8 cellular contexts compared by ENCODE assay signal in the genomic region with DNA sequence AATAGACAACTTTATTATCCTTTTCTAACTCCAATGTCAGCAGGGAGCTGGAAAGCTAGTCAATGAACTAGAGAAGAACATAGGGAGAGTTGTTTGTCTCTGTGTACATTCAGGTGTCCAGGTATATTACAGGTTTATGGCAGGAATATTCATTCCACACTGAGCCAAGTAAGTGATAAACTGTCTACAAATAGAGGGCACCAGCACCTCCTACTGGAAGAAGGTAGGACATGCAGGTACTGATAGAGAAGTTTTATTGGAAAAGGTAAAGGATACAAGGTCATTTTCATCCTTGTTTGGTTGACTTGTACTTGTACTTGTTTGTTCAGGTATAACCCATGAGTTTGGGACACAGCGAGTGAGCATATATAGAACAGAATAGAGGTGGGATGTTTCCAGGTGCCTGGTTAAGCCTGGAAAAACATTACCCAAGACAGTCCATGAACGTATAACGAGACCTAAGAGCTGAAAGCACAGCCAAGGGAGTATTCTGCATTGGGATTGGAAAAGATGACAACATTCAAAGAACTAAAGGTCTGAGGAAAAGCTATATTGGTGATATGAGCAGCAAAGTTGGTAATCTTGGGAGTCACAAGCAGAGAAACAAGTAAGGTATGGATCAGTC.
A peak's percentile ranks its signal among the peaks of the same experiment; 100 is the strongest.
DNase-seq lines count a peak whose midpoint lies in the region; ATAC-seq, FAIRE-seq and TF ChIP-seq lines count a peak whose summit lies in the region.

No MANE protein-coding gene starts in this region.

- RAD21 ChIA-PET in GM12878 (lab: Charles Lee; ENCODE audit: unreplicated experiment): interaction anchor here (0.7 kb wide), 1 partner anchor 201 kb away, joined by 3 read pairs; no protein-coding TSS in a partner anchor

- WGBS in GM12878 (ENCODE audit: insufficient coverage, insufficient replicate concordance, low lambda C conversion rate, missing lambda C conversion rate): 46% methylated on average over 3 of the region's 3 CpGs
- WGBS in mesenchymal stem cell: 76% methylated on average over 3 of the region's 3 CpGs

- no peak overlapping the region for H4K8ac ChIP-seq in mesenchymal stem cell (ENCODE audit: low read length)

- no peaks in the 10 kb centered on the region for H4K20me1 ChIP-seq in GM12878 (ENCODE audit: control insufficient read depth, insufficient read depth)

- no peak for FAIRE-seq in GM12878 (lab: Jason Lieb, UNC)

- H2AFZ ChIP-seq in GM12878 (ENCODE audit: control insufficient read depth, low read depth, low read length) (no peak overlapping the region), mesenchymal stem cell (ENCODE audit: low read depth, low read length) (no peak overlapping the region)

- no peaks in the 10 kb centered on the region for H3K79me2 ChIP-seq in GM12878 (ENCODE audit: control insufficient read depth, insufficient read depth, low read length)

- no peak overlapping the region for H2BK5ac ChIP-seq in mesenchymal stem cell (ENCODE audit: low read depth, low read length, poor library complexity, severe bottlenecking)

- no peak overlapping the region for H3K4ac ChIP-seq in mesenchymal stem cell (ENCODE audit: low read depth in 1 of 2, low read length in 2 of 2)

- H2BK12ac ChIP-seq in mesenchymal stem cell (ENCODE audit: low read length in 2 of 2): no peak overlapping the region

- no peak overlapping the region for H2BK15ac ChIP-seq in mesenchymal stem cell (ENCODE audit: low read depth, poor library complexity, severe bottlenecking)

- in situ Hi-C loops in GM12878 (cut with MboI): no loop called here

- H3K4me1 ChIP-seq in GM12878 (ENCODE audit: control insufficient read depth, insufficient read depth, low read length) (no peaks in the 10 kb centered on the region), mesenchymal stem cell (ENCODE audit: control insufficient read depth, insufficient read depth, low read depth, low read length) (no peaks in the 10 kb centered on the region)

- CTCF ChIA-PET in GM12878 (lab: Yijun Ruan, JAX): interaction anchor here (0.6 to 1.4 kb wide), 9 partner anchors 12 to 396 kb away, joined by 3 to 8 read pairs (median 4); no protein-coding TSS in a partner anchor

- H3K4me2 ChIP-seq in GM12878 (ENCODE audit: control insufficient read depth, insufficient read depth): no peak overlapping the region
- no peak overlapping the region for H3K4me2 ChIP-seq in mesenchymal stem cell (ENCODE audit: low read length, poor library complexity, severe bottlenecking)

- H3K23ac ChIP-seq in mesenchymal stem cell (ENCODE audit: low read length in 2 of 2): no peak overlapping the region

- no peak for TF ChIP-seq POLR2A in GM12878 (IDR thresholded peaks at IDR 0.05; ENCODE audit: low read depth, low read length)

- H3K27ac ChIP-seq in GM12878 (ENCODE audit: control insufficient read depth, insufficient read depth) (no peak overlapping the region), mesenchymal stem cell (ENCODE audit: low read length, poor library complexity, severe bottlenecking) (no peak overlapping the region)

- H3K4me3 ChIP-seq in GM12878: no peak overlapping the region
- no peak overlapping the region for H3K4me3 ChIP-seq in mesenchymal stem cell (ENCODE audit: insufficient read depth in 1 of 2, low read depth in 1 of 2, low read length in 2 of 2)

- no peak for TF ChIP-seq EP300 in GM12878 (IDR thresholded peaks at IDR 0.05; ENCODE audit: borderline replicate concordance in 1 of 2, control insufficient read depth in 1 of 2, low read depth in 2 of 2, low read length in 2 of 2)

- intact Hi-C loops in GM12878 (cut with micrococcal nuclease; ENCODE audit: unreplicated experiment): loop anchor here (5.0 kb wide), 1 partner anchor 302 kb away; no protein-coding TSS in a partner anchor

- DNase-seq in activated CD4-positive, alpha-beta T cell treated with anti-CD3 and anti-CD28 coated beads for 48 hours: peak; percentile 15
- no peak for DNase-seq in activated CD4-positive, alpha-beta T cell treated with anti-CD3 and anti-CD28 coated beads, Interleukin-2, amount 50 U/mL, for 48 hours
- DNase-seq in LoVo (ENCODE audit: low spot score) (peak; percentile 12), GM12878 (ENCODE audit: low read depth, low spot score) (no peak), mesenchymal stem cell (peak; percentile 46), epidermal melanocyte (ENCODE audit: insufficient read length, low spot score) (no peak), cerebellum (ENCODE audit: low spot score) (no peak), pons (ENCODE audit: low spot score) (no peak)

- no peak overlapping the region for H3K14ac ChIP-seq in mesenchymal stem cell (ENCODE audit: low read length in 2 of 2)

- H3K9me3 ChIP-seq in GM12878 (replicated peaks; ENCODE audit: control insufficient read depth, insufficient read depth, low read length): no peaks in the 10 kb centered on the region
- no peaks in the 10 kb centered on the region for H3K9me3 ChIP-seq in mesenchymal stem cell (ENCODE audit: control insufficient read depth, low read length)

- H3K9ac ChIP-seq in GM12878 (ENCODE audit: control insufficient read depth, insufficient read depth, low read length) (no peak overlapping the region), mesenchymal stem cell (ENCODE audit: low read length) (no peak overlapping the region)

- no peak for ATAC-seq in GM12878

- TF ChIP-seq CTCF in GM12878 (IDR thresholded peaks at IDR 0.05 in 2 of 3, conservative IDR thresholded peaks at IDR 0.05 in 1 of 3; ENCODE audit: control insufficient read depth in 2 of 3, extremely low read depth in 1 of 3, insufficient read depth in 1 of 3, low read depth in 3 of 3, low read length in 3 of 3): peak; percentile 52 to 73 (median 57); a peak in 5 of 6 replicates

- no peak overlapping the region for H4K91ac ChIP-seq in mesenchymal stem cell (ENCODE audit: low read length)

- H3K36me3 ChIP-seq in GM12878 (ENCODE audit: control insufficient read depth in 2 of 2, insufficient read depth in 2 of 2, low read length in 1 of 2): no peaks in the 10 kb centered on the region
- H3K36me3 ChIP-seq in mesenchymal stem cell (ENCODE audit: control insufficient read depth in 1 of 2, insufficient read depth in 2 of 2, low read depth in 1 of 2, low read length in 2 of 2): no peaks in the 10 kb centered on the region

- H3K27me3 ChIP-seq in GM12878 (replicated peaks in 1 of 2; ENCODE audit: control insufficient read depth in 2 of 2, insufficient read depth in 2 of 2, low read length in 1 of 2) (no peaks in the 10 kb centered on the region), mesenchymal stem cell (ENCODE audit: control insufficient read depth in 1 of 2, insufficient read depth in 1 of 2, low read length in 2 of 2) (no peaks in the 10 kb centered on the region)

- no peak overlapping the region for H2AK5ac ChIP-seq in mesenchymal stem cell (ENCODE audit: low read length, severe bottlenecking)

- no peak overlapping the region for H3K18ac ChIP-seq in mesenchymal stem cell (ENCODE audit: low read depth in 1 of 2, low read length in 2 of 2)

- no peak overlapping the region for H2BK120ac ChIP-seq in mesenchymal stem cell (ENCODE audit: low read depth, low read length)

- POLR2A ChIA-PET in GM12878 (lab: Charles Lee): no interaction called here

- SMC1A ChIA-PET in GM12878 (lab: Charles Lee; ENCODE audit: uncharacterized antibody, unreplicated experiment): interaction anchor here (1.1 kb wide), 1 partner anchor 396 kb away, joined by 5 read pairs; no protein-coding TSS in a partner anchor

- no TSS peak for BruUV-seq in GM12878 (replicated peaks; lab: Mats Ljungman, UMichigan)

- no peaks in the 10 kb centered on the region for H3K79me1 ChIP-seq in mesenchymal stem cell (replicated peaks; ENCODE audit: low read length, poor library complexity, severe bottlenecking)

- TF ChIP-seq RAD21 in GM12878 (IDR thresholded peaks at IDR 0.05; ENCODE audit: insufficient read depth, low read depth, low read length): peak; percentile 57

TF ChIP-seq in GM12878, 131 proteins besides CTCF, POLR2A, EP300 and RAD21:
- peak; percentile 40; the same call in 1 of the 2 replicates for TF ChIP-seq SMC3 (IDR thresholded peaks at IDR 0.05; ENCODE audit: borderline replicate concordance, low read length)
- TF ChIP-seq TCF3 (IDR thresholded peaks at IDR 0.05; ENCODE audit: borderline replicate concordance, insufficient read depth, low read depth, low read length): no peak
TF ChIP-seq in GM12878: peak in this region for 1.

Comparison
In these comparisons a context has a peak if more than half of its experiments do, and no peak if none do; other contexts are left out.
1. DNase-seq: peak in activated CD4-positive, alpha-beta T cell treated with anti-CD3 and anti-CD28 coated beads for 48 hours (single experiment), LoVo (single experiment) and mesenchymal stem cell (single experiment); none in activated CD4-positive, alpha-beta T cell treated with anti-CD3 and anti-CD28 coated beads, Interleukin-2, amount 50 U/mL, for 48 hours (0 of 2), GM12878 (single experiment), epidermal melanocyte (single experiment), cerebellum (single experiment) and pons (single experiment).